Comparison of ENCODE assay signal across 11 cellular contexts in the genomic region with DNA sequence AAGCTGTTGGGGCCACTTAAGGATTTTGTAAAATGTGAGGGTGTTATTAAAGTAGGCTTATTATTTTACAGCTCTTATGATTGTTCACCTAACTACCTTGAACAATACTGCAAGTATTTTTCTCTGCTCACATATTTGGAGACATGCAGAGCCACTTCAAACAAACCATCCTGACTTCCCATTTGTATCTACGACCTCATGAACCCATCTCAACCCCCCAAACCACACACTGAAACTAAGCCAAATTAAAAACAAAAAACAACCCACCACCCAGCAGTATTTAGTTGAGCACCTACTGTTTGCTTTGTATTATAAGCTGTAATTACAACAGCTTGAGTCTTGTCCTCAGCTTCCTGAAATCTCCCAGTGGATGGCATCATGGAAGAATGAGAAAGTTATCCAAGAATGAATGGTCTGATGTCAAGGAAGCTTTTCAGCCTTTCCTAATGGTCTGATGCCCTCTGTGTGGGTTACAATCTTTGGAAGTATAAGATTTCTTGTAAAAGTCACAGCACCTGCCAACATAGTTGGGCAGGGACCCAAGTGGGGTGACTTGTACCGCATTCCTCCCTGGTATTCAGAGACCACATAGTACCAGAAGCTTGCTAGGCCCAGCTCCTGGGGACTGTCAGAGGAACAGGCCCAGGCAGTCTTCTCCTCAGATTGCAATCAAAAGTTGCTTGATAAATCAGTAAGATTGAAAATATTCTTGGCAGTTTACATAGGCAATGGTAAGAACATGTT.
DNase-seq lines count a peak whose midpoint lies in the region; ATAC-seq, FAIRE-seq and TF ChIP-seq lines count a peak whose summit lies in the region.
"Had no signal": no experiment of that assay in that cellular context is flagged by ENCODE, and none has a peak within 500 bp of the region (broad histone marks: within the 10 kb centered on the region; RNA-seq: fewer than 3 reads in every experiment).

No MANE protein-coding gene starts in this region.

- CTCF ChIA-PET in GM12878 (lab: Yijun Ruan, JAX): interaction anchor here (0.8 to 7.6 kb wide), 16 partner anchors 10 to 432 kb away, joined by 3 to 60 read pairs (median 6); no protein-coding TSS in a partner anchor

- in situ Hi-C loops in GM12878 (cut with MboI): no loop called here

- BruUV-seq in GM12878 (replicated peaks; lab: Mats Ljungman, UMichigan): no TSS peak

- TF ChIP-seq EP300 in GM12878 (IDR thresholded peaks at IDR 0.05; ENCODE audit: borderline replicate concordance in 1 of 2, control insufficient read depth in 1 of 2, low read depth in 2 of 2, low read length in 2 of 2): no peak

- 83 to 95% (median 86%) methylated on average over 2 of the region's 2 CpGs for WGBS in heart left ventricle, 4 donors
- 45% methylated on average over 2 of the region's 2 CpGs for WGBS in GM12878 (ENCODE audit: insufficient coverage, insufficient replicate concordance, low lambda C conversion rate, missing lambda C conversion rate)

- no peaks in the 10 kb centered on the region for H4K20me1 ChIP-seq in GM12878 (ENCODE audit: control insufficient read depth, insufficient read depth)

- RAD21 ChIA-PET in GM12878 (lab: Charles Lee; ENCODE audit: unreplicated experiment): interaction anchor here (0.7 to 15.0 kb wide), 23 partner anchors 8 to 441 kb away, joined by 3 to 194 read pairs (median 18); no protein-coding TSS in a partner anchor

- intact Hi-C loops in heart left ventricle (cut with DNase I) (loop anchor here in 3 of 10 donors (5.0 to 10.0 kb wide), 4 partner anchors 91 to 421 kb away; no protein-coding TSS in a partner anchor), cardiac septum (cut with DNase I) (no loop called here), GM12878 (cut with micrococcal nuclease; ENCODE audit: unreplicated experiment) (no loop called here), upper lobe of right lung (cut with DNase I) (no loop called here)

- no peak for FAIRE-seq in GM12878 (lab: Jason Lieb, UNC)

- DNase-seq in heart left ventricle (no peak), cardiac septum (ENCODE audit: low spot score) (no peak), GM12878 (ENCODE audit: low read depth, low spot score) (no peak), myocyte (ENCODE audit: low read depth) (peak; percentile 84), upper lobe of right lung (no peak)
- DNase-seq in activated T-cell treated with anti-CD3 and anti-CD28 coated beads, Interleukin-2, amount 50 U/mL, for 1 hour: no peak
- DNase-seq: effector CD8-positive, alpha-beta T cell; NCI-H1930 had no signal

- POLR2A ChIA-PET in GM12878 (lab: Charles Lee): interaction anchor here (0.6 to 8.2 kb wide), 18 partner anchors 9 to 1270 kb away, joined by 3 to 103 read pairs (median 3); no protein-coding TSS in a partner anchor

- no peaks in the 10 kb centered on the region for H3K27me3 ChIP-seq in heart left ventricle
- no peaks in the 10 kb centered on the region for H3K27me3 ChIP-seq in GM12878 (replicated peaks in 1 of 2; ENCODE audit: control insufficient read depth in 2 of 2, insufficient read depth in 2 of 2, low read length in 1 of 2)
- H3K27me3 ChIP-seq in upper lobe of right lung: no peaks in the 10 kb centered on the region
- H3K27me3 ChIP-seq: neutrophil had no signal

- TF ChIP-seq RAD21 in GM12878 (IDR thresholded peaks at IDR 0.05; ENCODE audit: insufficient read depth, low read depth, low read length): no peak

- peaks cover 0 to 4% (median 0%) of the 10 kb centered on the region in 12 donors for H3K9me3 ChIP-seq in heart left ventricle
- H3K9me3 ChIP-seq in GM12878 (replicated peaks; ENCODE audit: control insufficient read depth, insufficient read depth, low read length): peaks cover 8% of the 10 kb centered on the region; the same call in 2 of the 3 replicates
- no peaks in the 10 kb centered on the region for H3K9me3 ChIP-seq in upper lobe of right lung
- H3K9me3 ChIP-seq: neutrophil had no signal

- H3K4me3 ChIP-seq in heart left ventricle (no peak overlapping the region), GM12878 (no peak overlapping the region), upper lobe of right lung (no peak overlapping the region)

- no peak overlapping the region for H3K9ac ChIP-seq in GM12878 (ENCODE audit: control insufficient read depth, insufficient read depth, low read length)

- ATAC-seq in heart left ventricle (no peak), GM12878 (no peak), upper lobe of right lung (no peak), HG02610 (IDR thresholded peaks at IDR 0.05; ENCODE audit: unreplicated experiment) (no peak), GM18909 (IDR thresholded peaks at IDR 0.05; ENCODE audit: poor library complexity, unreplicated experiment) (no peak)

- H3K4me1 ChIP-seq in heart left ventricle (peaks cover 0 to 74% (median 23%) of the 10 kb centered on the region in 12 donors), GM12878 (ENCODE audit: control insufficient read depth, insufficient read depth, low read length) (peaks cover 68% of the 10 kb centered on the region), upper lobe of right lung (peaks cover 51% of the 10 kb centered on the region)

- SMC1A ChIA-PET in GM12878 (lab: Charles Lee; ENCODE audit: uncharacterized antibody, unreplicated experiment): interaction anchor here (0.7 to 8.7 kb wide), 27 partner anchors 8 to 440 kb away, joined by 3 to 181 read pairs (median 12); no protein-coding TSS in a partner anchor

- H2AFZ ChIP-seq in GM12878 (ENCODE audit: control insufficient read depth, low read depth, low read length): no peak overlapping the region

- peak overlapping the region; percentile 33 to 88 (median 77) for H3K27ac ChIP-seq in heart left ventricle
- H3K27ac ChIP-seq in GM12878 (ENCODE audit: control insufficient read depth, insufficient read depth): no peak overlapping the region; the same call in 1 of the 2 replicates
- peak overlapping the region; percentile 49 for H3K27ac ChIP-seq in upper lobe of right lung

- no peak overlapping the region for H3K4me2 ChIP-seq in GM12878 (ENCODE audit: control insufficient read depth, insufficient read depth)

- TF ChIP-seq POLR2A in heart left ventricle (IDR thresholded peaks at IDR 0.05): no peak
- TF ChIP-seq POLR2A in GM12878 (IDR thresholded peaks at IDR 0.05; ENCODE audit: low read depth, low read length): no peak

- H3K79me2 ChIP-seq in GM12878 (ENCODE audit: control insufficient read depth, insufficient read depth, low read length): peaks cover 6% of the 10 kb centered on the region

- TF ChIP-seq CTCF in heart left ventricle (IDR thresholded peaks at IDR 0.05): no peak
- TF ChIP-seq CTCF in GM12878 (IDR thresholded peaks at IDR 0.05 in 2 of 3, conservative IDR thresholded peaks at IDR 0.05 in 1 of 3; ENCODE audit: control insufficient read depth in 2 of 3, extremely low read depth in 1 of 3, insufficient read depth in 1 of 3, low read depth in 3 of 3, low read length in 3 of 3): no peak
- no peak for TF ChIP-seq CTCF in upper lobe of right lung (IDR thresholded peaks at IDR 0.05)

- H3K36me3 ChIP-seq in heart left ventricle (no peaks in the 10 kb centered on the region), GM12878 (ENCODE audit: control insufficient read depth in 2 of 2, insufficient read depth in 2 of 2, low read length in 1 of 2) (peaks cover 0 to 2% of the 10 kb centered on the region in 2 experiments; a peak in 1 of 4 replicates), upper lobe of right lung (no peaks in the 10 kb centered on the region)
- H3K36me3 ChIP-seq: neutrophil had no signal

TF ChIP-seq in GM12878, 131 proteins besides CTCF, POLR2A, EP300 and RAD21:
- peak; percentile 39 for TF ChIP-seq RUNX3 (IDR thresholded peaks at IDR 0.05; ENCODE audit: low read length)
- peak; percentile 21; the same call in 1 of the 2 replicates for TF ChIP-seq NFIC (IDR thresholded peaks at IDR 0.05; ENCODE audit: low read depth, low read length)
- TF ChIP-seq IRF3 (IDR thresholded peaks at IDR 0.05): no peak
- TF ChIP-seq SP1 (IDR thresholded peaks at IDR 0.05; ENCODE audit: low read depth, low read length): no peak
- 0 out of 2 replicates have a peak, but pooled peaks have one; percentile 12 for TF ChIP-seq IKZF1 (conservative IDR thresholded peaks at IDR 0.05)
- TF ChIP-seq MXI1 (IDR thresholded peaks at IDR 0.05; ENCODE audit: low read depth, low read length): no peak
- TF ChIP-seq SMARCA5 (IDR thresholded peaks at IDR 0.05): no peak
- TF ChIP-seq HDAC2 (IDR thresholded peaks at IDR 0.05): no peak
